Comparison of ENCODE assay signal across 7 cellular contexts in genomic region chr9:77236693-77237092, GRCh38.
"Had no signal": no experiment of that assay in that cellular context is flagged by ENCODE, and none has a peak within 500 bp of the region (broad histone marks: within the 10 kb centered on the region; RNA-seq: fewer than 3 reads in every experiment).

No MANE protein-coding gene starts in this region.

- H3K27ac ChIP-seq: GM23248, HL-60 had no signal

- H3K9ac ChIP-seq: GM23248 had no signal

- H3K4me3 ChIP-seq: GM23248, K562 had no signal

- H3K27ac Mint-ChIP-seq: H9, HFFc6 had no signal

- H2AFZ ChIP-seq: GM23248 had no signal

- ATAC-seq: K562 had no signal

- H3K4me3 Mint-ChIP-seq: H9, HFFc6 had no signal

- DNase-seq: GM23248, H9, HCEC 1CT, HFFc6, IMR-90 had no signal

- H3K4me1 Mint-ChIP-seq: H9 had no signal

- H3K9me3 Mint-ChIP-seq: H9, HFFc6 had no signal
